ENCODE assay signal across 21 cellular contexts in the genomic region with DNA sequence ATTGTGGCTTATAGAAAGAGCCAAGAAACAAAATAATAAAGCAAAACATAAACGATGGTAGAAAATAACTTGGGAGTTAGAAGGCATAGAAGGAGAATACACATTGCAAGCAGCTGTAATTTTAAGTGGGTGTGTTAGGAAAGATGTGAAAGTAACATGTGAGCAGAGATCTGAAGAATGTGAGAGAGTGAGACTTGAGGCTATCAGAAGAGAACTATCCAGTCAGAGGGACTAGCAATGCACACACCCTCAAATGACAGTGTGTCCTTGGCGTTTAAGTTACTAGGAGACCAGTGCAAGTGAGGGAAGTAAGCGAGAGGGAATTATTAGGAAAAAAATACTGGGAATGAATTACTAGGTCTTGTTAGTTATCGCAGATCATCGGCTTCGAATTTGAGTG.
"Had no signal": no experiment of that assay in that cellular context is flagged by ENCODE, and none has a peak within 500 bp of the region (broad histone marks: within the 10 kb centered on the region; RNA-seq: fewer than 3 reads in every experiment).

No MANE protein-coding gene starts in this region.

- H3K4me3 ChIP-seq: adrenal gland, cardiac muscle cell, ovary had no signal

- H3K27me3 Mint-ChIP-seq: naive thymus-derived CD4-positive, alpha-beta T cell had no signal

- H3K36me3 Mint-ChIP-seq: activated naive CD4-positive, alpha-beta T cell treated with anti-CD3 and anti-CD28 coated beads, Interleukin-2, amount 50 U/mL, for 72 hours; naive thymus-derived CD4-positive, alpha-beta T cell; T-cell; WTC11 had no signal

- H3K9me3 ChIP-seq: adrenal gland, ovary had no signal

- H3K4me1 ChIP-seq: adrenal gland had no signal

- H3K4me3 Mint-ChIP-seq: activated CD4-positive, alpha-beta T cell treated with anti-CD3 and anti-CD28 coated beads for 36 hours; activated T-helper 1 cell treated with anti-CD3 and anti-CD28 coated beads, Interleukin-12 subunit alpha, Interleukin-12 subunit beta, Interleukin-2, Interleukin-4 antibody, amounts not matched to agents 30 ng/mL and 10 ng/mL and 1 ng/mL, durations not matched to agents 14 hours and 24 hours and 36 hours; effector memory CD8-positive, alpha-beta T cell; naive thymus-derived CD4-positive, alpha-beta T cell; T-cell; WTC11 had no signal

- ATAC-seq: activated CD4-positive, alpha-beta T cell treated with anti-CD3 and anti-CD28 coated beads for 36 hours; activated naive CD4-positive, alpha-beta T cell treated with anti-CD3 and anti-CD28 coated beads, Interleukin-2, amount 50 U/mL, for 72 hours; effector memory CD8-positive, alpha-beta T cell; left ventricle myocardium superior; naive thymus-derived CD4-positive, alpha-beta T cell; sciatic nerve; T-cell; WTC11 had no signal

- H3K27ac Mint-ChIP-seq: activated CD4-positive, alpha-beta T cell treated with anti-CD3 and anti-CD28 coated beads for 36 hours; activated naive CD4-positive, alpha-beta T cell treated with anti-CD3 and anti-CD28 coated beads, Interleukin-2, amount 50 U/mL, for 72 hours; activated T-helper 1 cell treated with anti-CD3 and anti-CD28 coated beads, Interleukin-12 subunit alpha, Interleukin-12 subunit beta, Interleukin-2, Interleukin-4 antibody, amounts not matched to agents 30 ng/mL and 10 ng/mL and 1 ng/mL, durations not matched to agents 14 hours and 24 hours and 36 hours; naive thymus-derived CD4-positive, alpha-beta T cell; T-cell; WTC11 had no signal

- H3K36me3 ChIP-seq: adrenal gland, cardiac muscle cell, ovary had no signal

- H3K9me3 Mint-ChIP-seq: activated naive CD4-positive, alpha-beta T cell treated with anti-CD3 and anti-CD28 coated beads, Interleukin-2, amount 50 U/mL, for 72 hours; activated T-helper 1 cell treated with anti-CD3 and anti-CD28 coated beads, Interleukin-12 subunit alpha, Interleukin-12 subunit beta, Interleukin-2, Interleukin-4 antibody, amounts not matched to agents 30 ng/mL and 10 ng/mL and 1 ng/mL, durations not matched to agents 14 hours and 24 hours and 36 hours; effector memory CD8-positive, alpha-beta T cell; naive thymus-derived CD4-positive, alpha-beta T cell; T-cell had no signal

- DNase-seq: activated CD4-positive, alpha-beta T cell treated with anti-CD3 and anti-CD28 coated beads for 36 hours; activated CD4-positive, alpha-beta T cell treated with anti-CD3 and anti-CD28 coated beads, Interleukin-2, amount 50 U/mL, for 48 hours; activated gamma-delta T cell treated with Interleukin-2 at 50 U/mL for 16 hours; activated T-cell treated with anti-CD3 and anti-CD28 coated beads for 4 hours; dermis blood vessel endothelial cell; effector memory CD8-positive, alpha-beta T cell; head of caudate nucleus; kidney glomerular epithelial cell; left ventricle myocardium superior; naive thymus-derived CD4-positive, alpha-beta T cell; ovary; stimulated activated CD8-positive, alpha-beta memory T cell treated with anti-CD3 and anti-CD28 coated beads, Interleukin-4, amount 100 ng/mL, for 48 hours; stimulated activated naive CD4-positive, alpha-beta T cell; T-cell had no signal

- H3K4me1 Mint-ChIP-seq: activated CD4-positive, alpha-beta T cell treated with anti-CD3 and anti-CD28 coated beads for 36 hours; T-cell; WTC11 had no signal

- H3K27ac ChIP-seq: adrenal gland, cardiac muscle cell, ovary had no signal

- H3K27me3 ChIP-seq: adrenal gland, cardiac muscle cell, ovary had no signal

- FAIRE-seq: frontal cortex had no signal
